Comparison of ENCODE assay signal across 1 cellular context in genomic region chr11:2305140-2305861, GRCh38.
TF ChIP-seq lines count a peak whose summit lies in the region.

No MANE protein-coding gene starts in this region.

TF ChIP-seq in K562, 482 proteins besides CTCF, POLR2A, EP300 and RAD21 (continues in another document):
- TF ChIP-seq ESRRA (IDR thresholded peaks at IDR 0.05; ENCODE audit: borderline replicate concordance, low read depth): no peak
- TF ChIP-seq ZNF408 (CRISPR knock-in tag; IDR thresholded peaks at IDR 0.05; ENCODE audit: low read depth): no peak
- TF ChIP-seq, protein P1, sequence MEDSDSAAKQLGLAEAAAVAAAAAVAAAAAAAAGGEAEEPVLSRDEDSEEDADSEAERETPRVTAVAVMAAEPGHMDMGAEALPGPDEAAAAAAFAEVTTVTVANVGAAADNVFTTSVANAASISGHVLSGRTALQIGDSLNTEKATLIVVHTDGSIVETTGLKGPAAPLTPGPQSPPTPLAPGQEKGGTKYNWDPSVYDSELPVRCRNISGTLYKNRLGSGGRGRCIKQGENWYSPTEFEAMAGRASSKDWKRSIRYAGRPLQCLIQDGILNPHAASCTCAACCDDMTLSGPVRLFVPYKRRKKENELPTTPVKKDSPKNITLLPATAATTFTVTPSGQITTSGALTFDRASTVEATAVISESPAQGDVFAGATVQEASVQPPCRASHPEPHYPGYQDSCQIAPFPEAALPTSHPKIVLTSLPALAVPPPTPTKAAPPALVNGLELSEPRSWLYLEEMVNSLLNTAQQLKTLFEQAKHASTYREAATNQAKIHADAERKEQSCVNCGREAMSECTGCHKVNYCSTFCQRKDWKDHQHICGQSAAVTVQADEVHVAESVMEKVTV (CRISPR knock-in tag; IDR thresholded peaks at IDR 0.05): peak; percentile 65
- no peak for TF ChIP-seq NFE2 (IDR thresholded peaks at IDR 0.05; ENCODE audit: low read depth)
- TF ChIP-seq RB1 (IDR thresholded peaks at IDR 0.05; ENCODE audit: low read depth): peak; percentile 66; the same call in 1 of the 2 replicates
- TF ChIP-seq ZNF592 (IDR thresholded peaks at IDR 0.05): peak; percentile 69; the same call in 1 of the 2 replicates
- TF ChIP-seq ASH1L (IDR thresholded peaks at IDR 0.05; ENCODE audit: borderline replicate concordance, low read depth, partially characterized antibody): no peak
- TF ChIP-seq SP1 (CRISPR knock-in tag; IDR thresholded peaks at IDR 0.05): no peak
- TF ChIP-seq NFRKB (IDR thresholded peaks at IDR 0.05; ENCODE audit: low read depth): no peak
- TF ChIP-seq FUS (optimal IDR thresholded peaks at IDR 0.05; ENCODE audit: low read depth, low read length): no peak
- TF ChIP-seq STAG1 (CRISPR knock-in tag; IDR thresholded peaks at IDR 0.05; ENCODE audit: borderline replicate concordance): peak; percentile 24; the same call in 1 of the 2 replicates
- TF ChIP-seq KLF16 (IDR thresholded peaks at IDR 0.05): peak; percentile 41; the same call in 1 of the 2 replicates
- TF ChIP-seq ZBTB9 (CRISPR knock-in tag; IDR thresholded peaks at IDR 0.05): no peak
- peak; percentile 37 for TF ChIP-seq VEZF1 (CRISPR knock-in tag; IDR thresholded peaks at IDR 0.05)
- TF ChIP-seq GATA2 (CRISPR knock-in tag; IDR thresholded peaks at IDR 0.05): 0 out of 2 replicates have a peak, but pooled peaks have one; percentile 13
- TF ChIP-seq ELK3 (CRISPR knock-in tag; IDR thresholded peaks at IDR 0.05): no peak
- peak; percentile 72 for TF ChIP-seq ZFX (CRISPR knock-in tag; IDR thresholded peaks at IDR 0.05)
- no peak for TF ChIP-seq SMAD1 (IDR thresholded peaks at IDR 0.05; ENCODE audit: low read depth, low read length, partially characterized antibody)
- TF ChIP-seq SFPQ (IDR thresholded peaks at IDR 0.05; ENCODE audit: low read depth, low read length): no peak
- TF ChIP-seq SMC3 (conservative IDR thresholded peaks at IDR 0.05; ENCODE audit: insufficient read depth, low read depth, low read length): peak; percentile 82
- TF ChIP-seq PRMT5 (CRISPR knock-in tag; IDR thresholded peaks at IDR 0.05): no peak
- no peak for TF ChIP-seq HMGXB4 (CRISPR knock-in tag; IDR thresholded peaks at IDR 0.05)
- TF ChIP-seq ZHX1 (conservative IDR thresholded peaks at IDR 0.05; ENCODE audit: low read length): 0 out of 2 replicates have a peak, but pooled peaks have one; percentile 42
- no peak for TF ChIP-seq THAP12 (CRISPR knock-in tag; IDR thresholded peaks at IDR 0.05)
- TF ChIP-seq REST (CRISPR knock-in tag; IDR thresholded peaks at IDR 0.05; ENCODE audit: low read depth): no peak
- peak; percentile 68; the same call in 1 of the 2 replicates for TF ChIP-seq XRCC5 (IDR thresholded peaks at IDR 0.05; ENCODE audit: low read depth, low read length)
- TF ChIP-seq SETDB1 (IDR thresholded peaks at IDR 0.05; ENCODE audit: low read length): no peak
- TF ChIP-seq MAZ (CRISPR knock-in tag; conservative IDR thresholded peaks at IDR 0.05 in 1 of 2, IDR thresholded peaks at IDR 0.05 in 1 of 2): peak; percentile 27 to 38; a peak in 1 of 4 replicates
- 0 out of 2 replicates have a peak, but pooled peaks have one; percentile 22 for TF ChIP-seq JUND (IDR thresholded peaks at IDR 0.05; ENCODE audit: borderline replicate concordance, low read depth, low read length)
- TF ChIP-seq JUND (tag; IDR thresholded peaks at IDR 0.05; ENCODE audit: borderline replicate concordance, low read depth, low read length): no peak
- TF ChIP-seq SNRNP70 (optimal IDR thresholded peaks at IDR 0.05; ENCODE audit: low read depth, low read length): no peak
- TF ChIP-seq STAT5B (CRISPR knock-in tag; IDR thresholded peaks at IDR 0.05): no peak
- no peak for TF ChIP-seq TEAD2 (tag; IDR thresholded peaks at IDR 0.05)
- no peak for TF ChIP-seq THRAP3 (IDR thresholded peaks at IDR 0.05; ENCODE audit: borderline replicate concordance)
